In the genomic region with DNA sequence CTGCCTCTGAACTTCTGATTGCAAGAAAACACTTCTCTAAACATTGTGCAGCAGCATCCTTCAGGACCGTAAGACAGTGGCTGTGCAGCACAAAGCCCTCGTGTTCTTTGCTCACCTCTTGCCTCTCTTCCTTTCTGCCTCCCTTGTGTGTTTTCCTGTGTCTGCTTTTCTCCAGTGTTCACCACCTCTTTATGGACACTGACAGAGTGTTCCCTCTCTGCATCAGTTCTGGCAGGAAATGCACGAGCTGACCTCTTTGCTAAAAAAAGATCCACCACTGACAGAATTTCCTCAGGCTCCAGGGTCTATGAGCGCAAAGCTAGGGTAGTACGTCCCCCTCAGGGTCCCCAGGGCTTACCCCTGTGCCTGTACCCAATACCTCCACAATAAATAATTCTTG, we compare ENCODE assay signal across 22 cellular contexts.
A peak's percentile ranks its signal among the peaks of the same experiment; 100 is the strongest.
DNase-seq lines count a peak whose midpoint lies in the region; ATAC-seq, FAIRE-seq and TF ChIP-seq lines count a peak whose summit lies in the region.
"Had no signal": no experiment of that assay in that cellular context is flagged by ENCODE, and none has a peak within 500 bp of the region (broad histone marks: within the 10 kb centered on the region; RNA-seq: fewer than 3 reads in every experiment).

No MANE protein-coding gene starts in this region.

- 1 to 11% (median 8%) methylated on average over 5 of the region's 5 CpGs for WGBS in heart left ventricle, 4 donors

- H3K27ac ChIP-seq in DOHH2 (ENCODE audit: low read depth, low read length): no peak overlapping the region
- H3K27ac ChIP-seq in heart left ventricle: peak overlapping the region in 8 of 12 donors; percentile 11 to 60 (median 26)
- no peak overlapping the region for H3K27ac ChIP-seq in CD4-positive, alpha-beta T cell (ENCODE audit: low read depth, low read length)
- H3K27ac ChIP-seq: A549, KMS-11, Peyer's patch had no signal

- DNase-seq in heart left ventricle (peak in 2 of 5 donors; percentile 32), type B pancreatic cell (ENCODE audit: extremely low spot score, unreplicated experiment) (no peak), RCC 7860 (ENCODE audit: low spot score) (no peak), GDM1 (lab: John Stamatoyannopoulos, UW) (no peak)
- DNase-seq in CD4-positive, alpha-beta T cell: no peak
- DNase-seq: CD8-positive, alpha-beta T cell; DMS153; IMR-90; NCI-H1105; NCI-H146; NCI-H2029 treated with DMSO at 0.1 percent for 48 hours; NCI-H226; NCI-H510A treated with DMSO at 0.1 percent for 48 hours; NCI-H748 treated with DMSO at 0.1 percent for 48 hours had no signal

- POLR2A ChIA-PET in CD4-positive, alpha-beta T cell (lab: Charles Lee): no interaction called here

- H3K4me2 ChIP-seq in DOHH2 (ENCODE audit: low read length): peak overlapping the region; percentile 24
- H3K4me2 ChIP-seq: A549, GM23338, KMS-11 had no signal

- no peaks in the 10 kb centered on the region for H4K20me1 ChIP-seq in DOHH2 (ENCODE audit: control insufficient read depth, insufficient read depth, low read depth, low read length)

- H3K9me3 ChIP-seq in DOHH2 (ENCODE audit: control insufficient read depth, insufficient read depth, low read length) (no peaks in the 10 kb centered on the region), heart left ventricle (no peaks in the 10 kb centered on the region)
- no peaks in the 10 kb centered on the region for H3K9me3 ChIP-seq in CD4-positive, alpha-beta T cell (ENCODE audit: control insufficient read depth, low read length)
- H3K9me3 ChIP-seq: A549, HAP-1, Peyer's patch had no signal

- H3K4me3 ChIP-seq in DOHH2 (ENCODE audit: low read length): no peak overlapping the region
- no peak overlapping the region for H3K4me3 ChIP-seq in heart left ventricle
- H3K4me3 ChIP-seq: A549, GM23338, HAP-1, Peyer's patch had no signal

- peak overlapping the region in 2 of 3 experiments; percentile 11 to 50 for H3K27ac Mint-ChIP-seq in nephron
- peak overlapping the region; percentile 20 for H3K27ac Mint-ChIP-seq in type B pancreatic cell
- no peak overlapping the region for H3K27ac Mint-ChIP-seq in CD4-positive, alpha-beta T cell
- H3K27ac Mint-ChIP-seq: CD8-positive, alpha-beta T cell; GM23338 had no signal

- no peaks in the 10 kb centered on the region for H3K27me3 ChIP-seq in DOHH2 (ENCODE audit: control insufficient read depth, low read length)
- H3K27me3 ChIP-seq in heart left ventricle: no peaks in the 10 kb centered on the region
- H3K27me3 ChIP-seq in CD4-positive, alpha-beta T cell (ENCODE audit: control insufficient read depth, insufficient read depth, low read length): no peaks in the 10 kb centered on the region
- H3K27me3 ChIP-seq: Peyer's patch had no signal

- peaks cover 89% of the 10 kb centered on the region for H3K27me3 Mint-ChIP-seq in nephron (ENCODE audit: low read depth)
- peaks cover 23% of the 10 kb centered on the region for H3K27me3 Mint-ChIP-seq in type B pancreatic cell
- H3K27me3 Mint-ChIP-seq in CD4-positive, alpha-beta T cell: no peaks in the 10 kb centered on the region

- no peaks in the 10 kb centered on the region for H3K79me2 ChIP-seq in DOHH2 (ENCODE audit: control insufficient read depth, low read length)

- peak; percentile 77 to 92 (median 87) for ATAC-seq in heart left ventricle
- no peak for ATAC-seq in CD4-positive, alpha-beta T cell (ENCODE audit: poor library complexity)
- ATAC-seq: A549; CD8-positive, alpha-beta T cell; GM23338 had no signal

- CTCF ChIA-PET in CD4-positive, alpha-beta T cell (lab: Charles Lee): no interaction called here

- H3F3A ChIP-seq in DOHH2 (ENCODE audit: control insufficient read depth, insufficient read depth): no peaks in the 10 kb centered on the region

- H3K4me3 Mint-ChIP-seq in nephron: no peak overlapping the region
- no peak overlapping the region for H3K4me3 Mint-ChIP-seq in type B pancreatic cell
- no peak overlapping the region for H3K4me3 Mint-ChIP-seq in CD4-positive, alpha-beta T cell
- H3K4me3 Mint-ChIP-seq: CD8-positive, alpha-beta T cell; GM23338 had no signal

- H3K4me1 ChIP-seq in DOHH2 (ENCODE audit: control insufficient read depth, low read length) (peaks cover 38% of the 10 kb centered on the region), heart left ventricle (peaks cover 0 to 22% (median 6%) of the 10 kb centered on the region in 12 donors)
- H3K4me1 ChIP-seq: A549, HAP-1, Peyer's patch had no signal

- no peaks in the 10 kb centered on the region for H3K9me2 ChIP-seq in DOHH2 (replicated peaks; ENCODE audit: control insufficient read depth, low read length)

- no peaks in the 10 kb centered on the region for H3K9me3 Mint-ChIP-seq in nephron
- H3K9me3 Mint-ChIP-seq in type B pancreatic cell: no peaks in the 10 kb centered on the region
- H3K9me3 Mint-ChIP-seq in CD4-positive, alpha-beta T cell: no peaks in the 10 kb centered on the region
- H3K9me3 Mint-ChIP-seq: CD8-positive, alpha-beta T cell; GM23338 had no signal

- H3K4me1 Mint-ChIP-seq in nephron (peaks cover 20% of the 10 kb centered on the region), type B pancreatic cell (ENCODE audit: unreplicated experiment) (peaks cover 24% of the 10 kb centered on the region)
- H3K4me1 Mint-ChIP-seq in CD4-positive, alpha-beta T cell (ENCODE audit: low read depth): no peaks in the 10 kb centered on the region
- H3K4me1 Mint-ChIP-seq: GM23338 had no signal

- no peak for FAIRE-seq in RCC 7860 (lab: Jason Lieb, UNC)
- FAIRE-seq: A549, G401.6 had no signal

- TF ChIP-seq POLR2A in heart left ventricle (IDR thresholded peaks at IDR 0.05): no peak

- no peak for TF ChIP-seq CTCF in DOHH2 (IDR thresholded peaks at IDR 0.05; ENCODE audit: low read depth, low read length, poor library complexity, severe bottlenecking)
- TF ChIP-seq CTCF in heart left ventricle (IDR thresholded peaks at IDR 0.05): no peak
- no peak for TF ChIP-seq CTCF in nephron (IDR thresholded peaks at IDR 0.05; ENCODE audit: unreplicated experiment in 3 of 3)
- no peak for TF ChIP-seq CTCF in type B pancreatic cell (conservative IDR thresholded peaks at IDR 0.05)
- TF ChIP-seq CTCF in CD4-positive, alpha-beta T cell (IDR thresholded peaks at IDR 0.05): no peak

- intact Hi-C loops in heart left ventricle (cut with DNase I): no loop called here
- intact Hi-C loops in CD4-positive, alpha-beta T cell (cut with DNase I, micrococcal nuclease): no loop called here

- H3K36me3 Mint-ChIP-seq in nephron (ENCODE audit: low read depth): no peaks in the 10 kb centered on the region
- no peaks in the 10 kb centered on the region for H3K36me3 Mint-ChIP-seq in type B pancreatic cell
- no peaks in the 10 kb centered on the region for H3K36me3 Mint-ChIP-seq in CD4-positive, alpha-beta T cell (ENCODE audit: low read depth)
- H3K36me3 Mint-ChIP-seq: CD8-positive, alpha-beta T cell had no signal

- H3K36me3 ChIP-seq in DOHH2 (ENCODE audit: control insufficient read depth, low read length) (no peaks in the 10 kb centered on the region), heart left ventricle (no peaks in the 10 kb centered on the region)
- H3K36me3 ChIP-seq: HAP-1, Peyer's patch had no signal

Comparison
In these comparisons a context has a peak if more than half of its experiments do, and no peak if none do; other contexts are left out.
1. H3K27ac ChIP-seq: peak in heart left ventricle (8 of 12); none in DOHH2 (single experiment) and CD4-positive, alpha-beta T cell (single experiment).